ENCODE assay signal across 15 cellular contexts in the genomic region with DNA sequence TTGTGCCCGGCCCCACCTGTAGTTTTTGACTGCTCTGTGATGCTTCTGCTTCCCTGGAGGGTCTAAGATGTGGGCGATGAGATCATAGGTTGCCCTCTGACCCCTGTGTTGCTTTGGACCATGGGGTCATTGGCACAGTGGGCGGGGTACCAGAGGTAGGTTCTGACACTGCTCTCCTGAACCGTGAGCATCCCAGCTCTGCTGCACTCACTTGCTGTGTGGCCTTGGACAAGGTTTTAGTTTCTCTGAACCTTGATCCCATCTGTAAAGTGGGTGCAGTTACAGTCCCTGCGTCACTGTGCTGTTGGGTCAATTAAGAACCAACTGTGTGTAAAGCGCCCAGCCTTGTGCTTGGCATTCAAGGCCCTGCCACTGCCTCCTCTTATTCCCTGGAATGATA.
"Had no signal": no experiment of that assay in that cellular context is flagged by ENCODE, and none has a peak within 500 bp of the region (broad histone marks: within the 10 kb centered on the region; RNA-seq: fewer than 3 reads in every experiment).

No MANE protein-coding gene starts in this region.

- DNase-seq: activated CD4-positive, alpha-beta T cell treated with anti-CD3 and anti-CD28 coated beads, Interleukin-2, amount 50 U/mL, for 4 hours; activated gamma-delta T cell; activated naive CD8-positive, alpha-beta T cell treated with anti-CD3 and anti-CD28 coated beads for 36 hours; activated T-cell treated with anti-CD3 and anti-CD28 coated beads, Interleukin-2, amount 50 U/mL, for 1 hour; brain microvascular endothelial cell; cerebellar nuclear complex; glutamatergic neuron; left ventricle myocardium inferior; mesenchymal stem cell; nephron progenitor cell had no signal

- H3K27me3 ChIP-seq: brain microvascular endothelial cell, ovary, tibial nerve had no signal

- H3K9me3 ChIP-seq: left ventricle myocardium inferior, ovary, tibial nerve had no signal

- H3K4me1 ChIP-seq: left ventricle myocardium inferior, tibial nerve had no signal

- ATAC-seq: esophagus mucosa had no signal

- H3K36me3 ChIP-seq: brain microvascular endothelial cell, left ventricle myocardium inferior, ovary had no signal

- H3K4me3 ChIP-seq: left ventricle myocardium inferior, ovary, tibial nerve had no signal

- H3K27ac ChIP-seq: brain microvascular endothelial cell, left ventricle myocardium inferior, ovary, tibial nerve had no signal

- FAIRE-seq: endometrium, islet of Langerhans had no signal
